ENCODE assay signal across 18 cellular contexts in the genomic region with DNA sequence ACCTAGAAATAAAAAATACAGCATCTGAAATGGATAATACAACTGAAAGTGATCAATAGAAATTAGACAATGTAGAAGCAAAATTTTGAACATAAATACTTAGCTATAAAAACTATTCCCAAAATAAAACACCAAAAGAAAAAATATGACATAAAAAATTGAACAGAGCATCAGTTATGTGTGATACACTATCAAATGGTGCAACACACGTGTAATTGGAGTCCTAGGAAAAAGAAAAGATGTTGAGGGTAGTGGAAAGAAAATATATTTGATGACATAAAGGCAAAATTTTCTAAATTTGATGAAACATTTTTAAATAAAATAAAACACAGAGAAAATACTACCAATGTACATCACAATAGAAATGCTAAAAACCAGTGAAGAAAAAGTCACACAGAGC.
"Had no signal": no experiment of that assay in that cellular context is flagged by ENCODE, and none has a peak within 500 bp of the region (broad histone marks: within the 10 kb centered on the region; RNA-seq: fewer than 3 reads in every experiment).

No MANE protein-coding gene starts in this region.

- ATAC-seq: heart left ventricle; stimulated activated naive B cell treated with anti-CD40 and anti-IgM and Interleukin-4, amounts not matched to agents 10 μg/mL and 1 μg/mL and 100 μg/mL, for 72 hours had no signal

- H3K27me3 ChIP-seq: heart left ventricle, ovary, sigmoid colon had no signal

- H3K27ac Mint-ChIP-seq: memory B cell; stimulated activated naive B cell treated with anti-CD40 and anti-IgM and Interleukin-4, amounts not matched to agents 10 μg/mL and 1 μg/mL and 100 μg/mL, for 72 hours had no signal

- H3K4me1 Mint-ChIP-seq: memory B cell; stimulated activated naive B cell treated with anti-CD40 and anti-IgM and Interleukin-4, amounts not matched to agents 10 μg/mL and 1 μg/mL and 100 μg/mL, for 72 hours had no signal

- H3K4me3 Mint-ChIP-seq: memory B cell; stimulated activated naive B cell treated with anti-CD40 and anti-IgM and Interleukin-4, amounts not matched to agents 10 μg/mL and 1 μg/mL and 100 μg/mL, for 72 hours had no signal

- H3K36me3 Mint-ChIP-seq: memory B cell; stimulated activated naive B cell treated with anti-CD40 and anti-IgM and Interleukin-4, amounts not matched to agents 10 μg/mL and 1 μg/mL and 100 μg/mL, for 72 hours had no signal

- H3K4me3 ChIP-seq: heart left ventricle, left ventricle myocardium inferior, ovary, sigmoid colon had no signal

- H3K27ac ChIP-seq: epithelial cell of prostate, heart left ventricle, left ventricle myocardium inferior, ovary, sigmoid colon had no signal

- H3K36me3 ChIP-seq: heart left ventricle, left ventricle myocardium inferior, ovary, sigmoid colon had no signal

- DNase-seq: activated CD4-positive, alpha-beta T cell treated with anti-CD3 and anti-CD28 coated beads, Interleukin-2, amount 50 U/mL, for 4 hours; activated CD4-positive, CD25-positive, alpha-beta regulatory T cell treated with anti-CD3 and anti-CD28 coated beads, Interleukin-2, amount 50 U/mL, for 72 hours; activated gamma-delta T cell treated with Interleukin-2 at 50 U/mL for 16 hours; activated T-cell treated with anti-CD3 and anti-CD28 coated beads, Interleukin-2, amount 50 U/mL, for 48 hours; central memory CD4-positive, alpha-beta T cell; cortex of kidney; effector memory CD4-positive, alpha-beta T cell; foreskin melanocyte; heart left ventricle; islet precursor cell; left ventricle myocardium inferior; ovary; sigmoid colon; stimulated activated CD4-positive, alpha-beta T cell treated with anti-CD3 and anti-CD28 coated beads, Interleukin-2, amount 100 ng/mL, for 24 hours; stimulated activated naive B cell treated with anti-CD40 and anti-IgM and Interleukin-4, amounts not matched to agents 10 μg/mL and 1 μg/mL and 100 μg/mL, for 72 hours; trophoblast cell had no signal

- H3K4me1 ChIP-seq: heart left ventricle, left ventricle myocardium inferior, sigmoid colon had no signal

- H3K27me3 Mint-ChIP-seq: memory B cell; stimulated activated naive B cell treated with anti-CD40 and anti-IgM and Interleukin-4, amounts not matched to agents 10 μg/mL and 1 μg/mL and 100 μg/mL, for 72 hours had no signal

- H3K9me3 ChIP-seq: ovary had no signal
